Comparison of ENCODE assay signal across 8 cellular contexts in genomic region chr3:3178498-3179328, GRCh38.
A peak's percentile ranks its signal among the peaks of the same experiment; 100 is the strongest.
DNase-seq lines count a peak whose midpoint lies in the region; ATAC-seq and TF ChIP-seq lines count a peak whose summit lies in the region.

No MANE protein-coding gene starts in this region.

- H3K27me3 ChIP-seq in ACC112 (ENCODE audit: insufficient read depth, low read length), result peaks cover 4% of the 10 kb centered on the region; the same call in 1 of the 2 replicates

- H3K9me3 ChIP-seq in iPS-18c (ENCODE audit: control insufficient read depth, insufficient read depth, low read length), result no peaks in the 10 kb centered on the region

- H3K79me2 ChIP-seq in ACC112 (ENCODE audit: control insufficient read depth, insufficient read depth, low read length, unreplicated experiment), result peaks cover 35% of the 10 kb centered on the region

- H3K36me3 ChIP-seq in ACC112 (ENCODE audit: insufficient read depth, low read length), result no peaks in the 10 kb centered on the region; the same call in 1 of the 2 replicates

- H2AFZ ChIP-seq in ACC112 (ENCODE audit: low read length, unreplicated experiment), result peak overlapping the region; percentile 88

- H3K4me3 ChIP-seq in ACC112 (ENCODE audit: low read depth, low read length), result peak overlapping the region; percentile 99
- peak overlapping the region; percentile 82 for H3K4me3 ChIP-seq in WI38 (ENCODE audit: low read depth, low read length)
- H3K4me3 ChIP-seq in iPS-18c (ENCODE audit: insufficient read depth, low read depth, low read length), result peak overlapping the region; percentile 95

- H3K4me1 ChIP-seq in ACC112 (ENCODE audit: control insufficient read depth, insufficient read depth, low read length, unreplicated experiment), result peaks cover 22% of the 10 kb centered on the region

- TF ChIP-seq CTCF in WI38 (IDR thresholded peaks at IDR 0.05; ENCODE audit: low read depth, low read length), result no peak

- DNase-seq in substantia nigra (lab: John Stamatoyannopoulos, UW) (no peak), KG1 (lab: John Stamatoyannopoulos, UW) (no peak)

- peak; percentile 3 for ATAC-seq in GM21723 (IDR thresholded peaks at IDR 0.05; ENCODE audit: unreplicated experiment)
- ATAC-seq in HG03045 (IDR thresholded peaks at IDR 0.05; ENCODE audit: unreplicated experiment), result no peak
- ATAC-seq in GM18861 (IDR thresholded peaks at IDR 0.05; ENCODE audit: unreplicated experiment), result no peak

- H3K27ac ChIP-seq in ACC112 (ENCODE audit: low read depth, low read length), result no peak overlapping the region
- H3K27ac ChIP-seq in substantia nigra (ENCODE audit: low read depth, low read length, poor library complexity, severe bottlenecking), result peak overlapping the region; percentile 66
